11 cellular contexts compared by ENCODE assay signal in the genomic region with DNA sequence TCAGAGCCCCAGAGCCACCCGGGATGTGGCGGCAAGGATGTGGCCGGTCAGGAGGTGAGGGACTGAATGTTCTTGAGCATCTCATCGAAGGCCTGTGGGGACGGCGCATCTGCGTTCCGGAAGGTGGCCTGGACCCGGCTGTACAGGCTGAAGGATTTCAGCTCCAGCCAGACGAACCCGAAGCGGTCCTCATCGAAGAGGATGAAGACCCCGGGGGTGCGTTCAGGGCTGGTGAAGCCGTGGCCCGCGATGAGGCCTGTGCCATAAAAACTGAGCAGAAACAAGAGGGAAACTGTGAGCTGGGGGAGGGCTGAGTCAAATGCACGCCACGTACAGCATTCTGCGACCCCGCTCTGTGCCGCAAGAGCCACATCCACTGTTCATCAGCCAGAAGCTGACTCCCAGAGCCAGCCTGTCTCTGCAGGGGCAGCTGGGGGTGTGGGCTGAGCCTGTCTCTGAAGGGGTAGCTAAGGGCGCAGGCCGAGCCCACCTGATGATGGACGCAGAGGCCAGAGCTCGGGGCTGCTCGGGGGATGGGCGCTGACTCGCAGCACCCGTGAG.
"Had no signal": no experiment of that assay in that cellular context is flagged by ENCODE, and none has a peak within 500 bp of the region (broad histone marks: within the 10 kb centered on the region; RNA-seq: fewer than 3 reads in every experiment).

No MANE protein-coding gene starts in this region.

- ATAC-seq: esophagus mucosa; gastroesophageal sphincter; naive thymus-derived CD8-positive, alpha-beta T cell had no signal

- H3K4me3 ChIP-seq: gastroesophageal sphincter had no signal

- H3K9me3 ChIP-seq: gastroesophageal sphincter had no signal

- H3K27me3 ChIP-seq: gastroesophageal sphincter had no signal

- DNase-seq: activated CD4-positive, alpha-beta T cell treated with anti-CD3 and anti-CD28 coated beads, Interleukin-2, amount 10 ng/mL, durations not matched to agents 7 days and 5 days; activated naive CD4-positive, alpha-beta T cell treated with anti-CD3 and anti-CD28 coated beads for 36 hours; activated T-cell treated with anti-CD3 and anti-CD28 coated beads, Interleukin-2, amount 50 U/mL, for 1 hour; cerebellar nuclear complex; effector CD4-positive, alpha-beta T cell; immature natural killer cell; mesendoderm; trophoblast cell had no signal
